In the genomic region with DNA sequence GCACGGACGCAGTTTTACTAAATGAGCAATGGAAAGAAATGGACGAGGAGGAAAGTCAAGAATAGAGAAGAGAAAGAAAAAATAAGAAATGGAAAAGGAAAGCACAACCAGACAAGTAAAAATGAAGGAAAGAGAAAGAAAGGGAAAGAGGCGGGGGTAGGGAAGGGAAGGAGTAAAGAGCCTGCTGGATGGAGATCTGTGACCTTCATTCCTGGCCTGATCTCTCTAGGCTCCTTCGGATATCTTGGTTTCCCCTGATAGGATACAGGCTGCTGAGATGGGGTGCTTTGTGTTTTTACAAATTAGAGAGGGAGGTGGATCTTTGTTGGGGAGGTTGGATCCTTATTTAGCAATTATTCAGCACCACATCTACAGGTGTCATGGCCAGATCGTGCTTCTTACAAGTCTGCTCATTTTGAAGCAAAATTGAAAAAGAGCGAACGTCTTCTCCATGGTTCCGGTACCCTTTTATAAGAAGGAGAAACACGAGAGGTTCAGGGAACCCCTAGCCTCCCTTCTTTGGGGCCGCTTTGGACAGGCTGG, we compare ENCODE assay signal across 8 cellular contexts. TPM values are rescaled to one million over a fixed set of nuclear protein-coding genes. Genes with fewer than 3 reads are reported as not detected.
A peak's percentile ranks its signal among the peaks of the same experiment; 100 is the strongest.
DNase-seq lines count a peak whose midpoint lies in the region; ATAC-seq, FAIRE-seq and TF ChIP-seq lines count a peak whose summit lies in the region.

No MANE protein-coding gene starts in this region.

- FAIRE-seq in GM12878 (lab: Jason Lieb, UNC), result no peak

- BruUV-seq in GM12878 (replicated peaks; lab: Mats Ljungman, UMichigan), result no TSS peak

- H3K79me2 ChIP-seq in ACC112 (ENCODE audit: control insufficient read depth, insufficient read depth, low read length, unreplicated experiment) (no peaks in the 10 kb centered on the region), GM12878 (ENCODE audit: control insufficient read depth, insufficient read depth, low read length) (no peaks in the 10 kb centered on the region)

- SMC1A ChIA-PET in GM12878 (lab: Charles Lee; ENCODE audit: uncharacterized antibody, unreplicated experiment), result no interaction called here

- CTCF ChIA-PET in GM12878 (lab: Yijun Ruan, JAX), result no interaction called here

- no peak for TF ChIP-seq RAD21 in GM12878 (IDR thresholded peaks at IDR 0.05; ENCODE audit: insufficient read depth, low read depth, low read length)

- H3K4me2 ChIP-seq in GM12878 (ENCODE audit: control insufficient read depth, insufficient read depth), result peak overlapping the region; percentile 70

- H3K9ac ChIP-seq in GM12878 (ENCODE audit: control insufficient read depth, insufficient read depth, low read length) (no peak overlapping the region), mucosa of stomach (ENCODE audit: low read length) (no peak overlapping the region)

- in situ Hi-C loops in GM12878 (cut with MboI), result no loop called here

- TF ChIP-seq EP300 in GM12878 (IDR thresholded peaks at IDR 0.05; ENCODE audit: borderline replicate concordance in 1 of 2, control insufficient read depth in 1 of 2, low read depth in 2 of 2, low read length in 2 of 2), result no peak

- TF ChIP-seq POLR2A in GM12878 (IDR thresholded peaks at IDR 0.05; ENCODE audit: low read depth, low read length), result no peak

- no peak; the same call in 2 of the 3 replicates for ATAC-seq in GM12878
- ATAC-seq in HG02588 (IDR thresholded peaks at IDR 0.05; ENCODE audit: unreplicated experiment), result no peak

- H4K20me1 ChIP-seq in GM12878 (ENCODE audit: control insufficient read depth, insufficient read depth), result no peaks in the 10 kb centered on the region

- H2AFZ ChIP-seq in ACC112 (ENCODE audit: low read length, unreplicated experiment) (no peak overlapping the region), GM12878 (ENCODE audit: control insufficient read depth, low read depth, low read length) (peak overlapping the region; percentile 3)

- RAD21 ChIA-PET in GM12878 (lab: Charles Lee; ENCODE audit: unreplicated experiment), result no interaction called here

- intact Hi-C loops in GM12878 (cut with micrococcal nuclease; ENCODE audit: unreplicated experiment), result no loop called here

- WGBS in GM12878 (ENCODE audit: insufficient coverage, insufficient replicate concordance, low lambda C conversion rate, missing lambda C conversion rate), result under 1% methylated on average over 11 of the region's 11 CpGs

- H3K27me3 ChIP-seq in ACC112 (ENCODE audit: insufficient read depth, low read length) (peaks cover 80% of the 10 kb centered on the region), H7 (ENCODE audit: control insufficient read depth, insufficient read depth, low read length) (peaks cover 54% of the 10 kb centered on the region), GM12878 (replicated peaks in 1 of 2; ENCODE audit: control insufficient read depth in 2 of 2, insufficient read depth in 2 of 2, low read length in 1 of 2) (peaks cover 19 to 24% of the 10 kb centered on the region in 2 experiments), mucosa of stomach (ENCODE audit: control insufficient read depth, insufficient read depth, low read length) (peaks cover 52% of the 10 kb centered on the region)

- POLR2A ChIA-PET in GM12878 (lab: Charles Lee), result no interaction called here

- H3K4me3 ChIP-seq in ACC112 (ENCODE audit: low read depth, low read length), result peak overlapping the region; percentile 68
- peak overlapping the region; percentile 60 for H3K4me3 ChIP-seq in H7 (ENCODE audit: insufficient read depth, low read depth, low read length)
- H3K4me3 ChIP-seq in GM12878, result peak overlapping the region; percentile 44
- H3K4me3 ChIP-seq in mucosa of stomach (ENCODE audit: low read length), result peak overlapping the region; percentile 56

- no peak overlapping the region for H3K27ac ChIP-seq in ACC112 (ENCODE audit: low read depth, low read length)
- no peak overlapping the region for H3K27ac ChIP-seq in GM12878 (ENCODE audit: control insufficient read depth, insufficient read depth)

- H3K36me3 ChIP-seq in ACC112 (ENCODE audit: insufficient read depth, low read length), result no peaks in the 10 kb centered on the region
- no peaks in the 10 kb centered on the region for H3K36me3 ChIP-seq in H7 (replicated peaks; ENCODE audit: control insufficient read depth, insufficient read depth, low read length)
- no peaks in the 10 kb centered on the region for H3K36me3 ChIP-seq in GM12878 (ENCODE audit: control insufficient read depth in 2 of 2, insufficient read depth in 2 of 2, low read length in 1 of 2)
- H3K36me3 ChIP-seq in mucosa of stomach (ENCODE audit: control insufficient read depth, insufficient read depth, low read length), result no peaks in the 10 kb centered on the region

- H3K4me1 ChIP-seq in ACC112 (ENCODE audit: control insufficient read depth, insufficient read depth, low read length, unreplicated experiment), result peaks cover 14% of the 10 kb centered on the region
- peaks cover 11% of the 10 kb centered on the region for H3K4me1 ChIP-seq in GM12878 (ENCODE audit: control insufficient read depth, insufficient read depth, low read length)
- peaks cover 29% of the 10 kb centered on the region for H3K4me1 ChIP-seq in mucosa of stomach (ENCODE audit: control insufficient read depth, insufficient read depth, low read length)

- no peak for TF ChIP-seq CTCF in GM12878 (IDR thresholded peaks at IDR 0.05 in 2 of 3, conservative IDR thresholded peaks at IDR 0.05 in 1 of 3; ENCODE audit: control insufficient read depth in 2 of 3, extremely low read depth in 1 of 3, insufficient read depth in 1 of 3, low read depth in 3 of 3, low read length in 3 of 3)

- DNase-seq in H7 (peak; percentile 56), GM12878 (ENCODE audit: low read depth, low spot score) (no peak), T1000 (lab: John Stamatoyannopoulos, UW) (no peak), NCI-H1105 treated with DMSO at 0.1 percent for 48 hours (lab: John Stamatoyannopoulos, UW) (no peak), COR-L47 (lab: John Stamatoyannopoulos, UW) (no peak)

- H3K9me3 ChIP-seq in GM12878 (replicated peaks; ENCODE audit: control insufficient read depth, insufficient read depth, low read length) (no peaks in the 10 kb centered on the region), mucosa of stomach (ENCODE audit: control insufficient read depth, low read length) (no peaks in the 10 kb centered on the region)

TF ChIP-seq in GM12878, 131 proteins besides CTCF, POLR2A, EP300 and RAD21:
- TF ChIP-seq RB1 (IDR thresholded peaks at IDR 0.05; ENCODE audit: borderline replicate concordance) (no peak), EZH2 (IDR thresholded peaks at IDR 0.05; ENCODE audit: borderline replicate concordance, control insufficient read depth, low read depth, low read length) (peak; percentile 21; the same call in 1 of the 2 replicates)

RNA-seq across cellular contexts. Expression of gene LRP2, which starts 0.8 kb away (rescaled TPM):
- total RNA-seq in H7 (2014; rRNA removed; shearing (Covaris generic)), result 1.1 and 1.3 TPM in 2 replicates
- total RNA-seq in GM12878 (2013; cell fraction: nucleolus; rRNA removed), result 0.02 and 0.84 TPM in 2 replicates
- 0.06 TPM in 1 of 2 replicates, not detected in the other for total RNA-seq in GM12878 (2014; rRNA removed)
- total RNA-seq in GM12878 (2014; rRNA removed; fragmentation: Illumina TruSeq; extraction: Trizol), result not detected in 2 replicates
- total RNA-seq in GM12878 (2021), result 0.05 and 0.15 TPM in 2 replicates
- 0.01 TPM for polyA plus RNA-seq in GM12878 (2011; ENCODE audit: low read depth)
- 0.13 and 0.19 TPM in 2 replicates for polyA plus RNA-seq in GM12878 (2011; rRNA removed)
- 0.45 and 0.52 TPM in 2 replicates for polyA plus RNA-seq in GM12878 (2011; cell fraction: cytosol; rRNA removed)
- polyA plus RNA-seq in GM12878 (2011; cell fraction: nucleus; rRNA removed), result 0.34 and 0.84 TPM in 2 replicates
- 0.01 TPM in 1 of 2 replicates, not detected in the other for polyA plus RNA-seq in GM12878 (2012)
- 0.01 TPM in 1 of 2 replicates, not detected in the other for polyA plus RNA-seq in GM12878 (2014; fragmentation: Illumina TruSeq; extraction: Trizol)
- polyA plus RNA-seq in GM12878 (2014; fragmentation: Nextera tagmentation; extraction: Ambion mirVana), result not detected
- 0.04 TPM in 1 of 2 replicates, not detected in the other for polyA plus RNA-seq in GM12878 (2014; rRNA removed)
- not detected for polyA plus RNA-seq in GM12878 (2016; fragmentation: Nextera tagmentation; extraction: Ambion mirVana)
- 0.29 and 1.2 TPM in 2 replicates for polyA minus RNA-seq in GM12878 (2011; rRNA and poly(A)+ RNA removed)
- polyA minus RNA-seq in GM12878 (2011; cell fraction: cytosol; rRNA and poly(A)+ RNA removed), result not detected in 2 replicates
- polyA minus RNA-seq in GM12878 (2011; cell fraction: nucleus; rRNA and poly(A)+ RNA removed), result 0.57 and 0.97 TPM in 2 replicates
